ENCODE assay signal across 8 cellular contexts in genomic region chr20:53939554-53940355, GRCh38.
DNase-seq lines count a peak whose midpoint lies in the region; ATAC-seq and TF ChIP-seq lines count a peak whose summit lies in the region.

No MANE protein-coding gene starts in this region.

- 15% methylated on average over 7 of the region's 7 CpGs for whole genome bisulfite sequencing in HUES64
- 4 to 6% methylated on average over 7 of the region's 7 CpGs for WGBS in thyroid gland, 2 donors

- DNase-seq in DMS 273 (lab: John Stamatoyannopoulos, UW; ENCODE audit: unreplicated experiment) (peak; percentile 96), RWPE2 (ENCODE audit: low spot score) (peak; percentile 94), germinal center (ENCODE audit: low spot score) (peak; percentile 78), osteoblast (ENCODE audit: insufficient read length, low spot score, missing footprints) (peak; percentile 74), thyroid gland (peak; percentile 95 to 97)
- peak; percentile 38 for DNase-seq in activated gamma-delta T cell treated with anti-CD3 and anti-CD28 coated beads, Interleukin-2, amount 50 U/mL, for 16 hours (ENCODE audit: low read depth)

- H3K4me2 ChIP-seq in osteoblast (ENCODE audit: insufficient read depth, low read length) = peak overlapping the region; percentile 73

- H3K27ac ChIP-seq in HUES64 (ENCODE audit: low read depth, low read length) = peak overlapping the region; percentile 67
- H3K27ac ChIP-seq in RWPE2 (ENCODE audit: poor library complexity, severe bottlenecking) = peak overlapping the region; percentile 18
- peak overlapping the region; percentile 97 for H3K27ac ChIP-seq in osteoblast (ENCODE audit: low read depth, low read length)
- H3K27ac ChIP-seq in thyroid gland = peak overlapping the region; percentile 26 to 76 (median 75)

- peak overlapping the region; percentile 41 for H3K4me3 ChIP-seq in HUES64 (ENCODE audit: low read length)
- H3K4me3 ChIP-seq in RWPE2 (ENCODE audit: severe bottlenecking) = no peak overlapping the region
- no peak overlapping the region for H3K4me3 ChIP-seq in osteoblast (ENCODE audit: insufficient read depth, low read length)
- H3K4me3 ChIP-seq in thyroid gland (replicated peaks in 1 of 3) = no peak overlapping the region

- H3K9ac ChIP-seq in HUES64 (ENCODE audit: low read depth, low read length) = peak overlapping the region; percentile 61

- H3K27me3 ChIP-seq in HUES64 (ENCODE audit: insufficient read depth, low read length) (no peaks in the 10 kb centered on the region), RWPE2 (ENCODE audit: insufficient read depth, poor library complexity, severe bottlenecking) (no peaks in the 10 kb centered on the region), osteoblast (ENCODE audit: insufficient read depth, low read length) (no peaks in the 10 kb centered on the region), thyroid gland (no peaks in the 10 kb centered on the region)

- H2AFZ ChIP-seq in osteoblast (ENCODE audit: low read length) = peak overlapping the region; percentile 65

- TF ChIP-seq CTCF in RWPE2 (IDR thresholded peaks at IDR 0.05; ENCODE audit: poor library complexity, severe bottlenecking) (peak; percentile 100), osteoblast (IDR thresholded peaks at IDR 0.05; ENCODE audit: extremely low read depth, low read depth, low read length) (peak; percentile 92), thyroid gland (IDR thresholded peaks at IDR 0.05) (peak; percentile 36 to 91 (median 80))

- peak in 1 of 2 donors; percentile 27 for TF ChIP-seq POLR2A in thyroid gland (IDR thresholded peaks at IDR 0.05)

- H3K79me2 ChIP-seq in osteoblast (ENCODE audit: insufficient read depth, low read length) = no peaks in the 10 kb centered on the region

- H4K20me1 ChIP-seq in osteoblast (ENCODE audit: insufficient read depth, low read length) = no peaks in the 10 kb centered on the region

- ATAC-seq in GM21423 (IDR thresholded peaks at IDR 0.05; ENCODE audit: unreplicated experiment) (peak; percentile 59), RWPE2 (ENCODE audit: low read depth) (peak; percentile 92)

- H3K36me3 ChIP-seq in HUES64 (ENCODE audit: insufficient read depth, low read length) = no peaks in the 10 kb centered on the region
- no peaks in the 10 kb centered on the region; the same call in 1 of the 2 replicates for H3K36me3 ChIP-seq in RWPE2 (ENCODE audit: low read depth)
- H3K36me3 ChIP-seq in osteoblast (ENCODE audit: insufficient read depth, low read length) = no peaks in the 10 kb centered on the region
- no peaks in the 10 kb centered on the region for H3K36me3 ChIP-seq in thyroid gland

- H3K9me3 ChIP-seq in HUES64 (ENCODE audit: insufficient read depth, low read depth, low read length) (no peaks in the 10 kb centered on the region), RWPE2 (ENCODE audit: severe bottlenecking) (no peaks in the 10 kb centered on the region), osteoblast (ENCODE audit: low read depth, low read length) (no peaks in the 10 kb centered on the region), thyroid gland (no peaks in the 10 kb centered on the region)

- H3K4me1 ChIP-seq in HUES64 (ENCODE audit: insufficient read depth, low read length) (peaks cover 59% of the 10 kb centered on the region), RWPE2 (ENCODE audit: insufficient read depth, poor library complexity, severe bottlenecking) (peaks cover 35% of the 10 kb centered on the region), osteoblast (ENCODE audit: insufficient read depth, low read length) (peaks cover 43% of the 10 kb centered on the region), thyroid gland (peaks cover 41 to 59% of the 10 kb centered on the region in 2 donors)

- intact Hi-C loops in thyroid gland (cut with DNase I) = loop anchor here (5.0 kb wide), 1 partner anchor 362 kb away; no protein-coding TSS in a partner anchor

Comparison
In these comparisons a context has a peak if more than half of its experiments do, and no peak if none do; other contexts are left out.
1. DNase-seq: peak in every context shown above with its lines; median percentile 96 in DMS 273; 96 in thyroid gland; 94 in RWPE2; 78 in germinal center; 74 in osteoblast; 38 in activated gamma-delta T cell treated with anti-CD3 and anti-CD28 coated beads, Interleukin-2, amount 50 U/mL, for 16 hours.
2. H3K27ac ChIP-seq: peak in every context shown above with its lines; median percentile 97 in osteoblast; 75 in thyroid gland; 67 in HUES64; 18 in RWPE2.